8 cellular contexts compared by ENCODE assay signal in genomic region chr20:62602550-62602949, GRCh38. TPM values are rescaled to one million over a fixed set of nuclear protein-coding genes. Genes with fewer than 3 reads are reported as not detected.
DNase-seq lines count a peak whose midpoint lies in the region; ATAC-seq, FAIRE-seq and TF ChIP-seq lines count a peak whose summit lies in the region.

No MANE protein-coding gene starts in this region.

- intact Hi-C loops in breast epithelium (cut with DNase I; ENCODE audit: low total_unique reads): no loop called here
- intact Hi-C loops in sciatic nerve (cut with DNase I): no loop called here

- H3K4me1 ChIP-seq in RWPE2 (ENCODE audit: insufficient read depth, poor library complexity, severe bottlenecking) (peaks cover 43% of the 10 kb centered on the region), breast epithelium (peaks cover 15 to 21% of the 10 kb centered on the region in 2 donors)

- H3K4me3 ChIP-seq in RWPE2 (ENCODE audit: severe bottlenecking) (no peak overlapping the region), breast epithelium (peak overlapping the region in 2 of 3 donors; percentile 33 to 54)

- H3K9me3 ChIP-seq in RWPE2 (ENCODE audit: severe bottlenecking): no peaks in the 10 kb centered on the region
- H3K9me3 ChIP-seq in breast epithelium: no peaks in the 10 kb centered on the region

- TF ChIP-seq CTCF in RWPE2 (IDR thresholded peaks at IDR 0.05; ENCODE audit: poor library complexity, severe bottlenecking) (no peak), breast epithelium (IDR thresholded peaks at IDR 0.05) (no peak)

- FAIRE-seq in GM12892 (lab: Jason Lieb, UNC): no peak

- no peaks in the 10 kb centered on the region for H3K36me3 ChIP-seq in RWPE2 (ENCODE audit: low read depth)
- no peaks in the 10 kb centered on the region for H3K36me3 ChIP-seq in breast epithelium

- H3K27me3 ChIP-seq in RWPE2 (ENCODE audit: insufficient read depth, poor library complexity, severe bottlenecking) (no peaks in the 10 kb centered on the region), breast epithelium (peaks cover 0 to 3% of the 10 kb centered on the region in 2 donors)

- DNase-seq in HT-29 (ENCODE audit: low spot score): peak; percentile 62
- no peak for DNase-seq in RWPE2 (ENCODE audit: low spot score)
- DNase-seq in breast epithelium (ENCODE audit: low spot score in 2 of 2): peak; percentile 68 to 90
- no peak for DNase-seq in sciatic nerve (ENCODE audit: low spot score)
- DNase-seq in NCI-H82 (lab: John Stamatoyannopoulos, UW): no peak
- no peak for DNase-seq in GM19240 (ENCODE audit: insufficient read length, low spot score)
- no peak for DNase-seq in GM12892 (ENCODE audit: insufficient read length)

- H3K27ac ChIP-seq in RWPE2 (ENCODE audit: poor library complexity, severe bottlenecking): peak overlapping the region; percentile 55
- peak overlapping the region; percentile 93 for H3K27ac ChIP-seq in breast epithelium

- TF ChIP-seq POLR2A in breast epithelium (IDR thresholded peaks at IDR 0.05) (no peak), GM12892 (IDR thresholded peaks at IDR 0.05; ENCODE audit: low read depth, low read length) (no peak)

- ATAC-seq in RWPE2 (ENCODE audit: low read depth) (peak; percentile 38), sciatic nerve (peak; percentile 26), HG03469 (IDR thresholded peaks at IDR 0.05; ENCODE audit: unreplicated experiment) (no peak)

RNA-seq across cellular contexts. Expression of gene SLCO4A1, which starts 39.8 kb away (rescaled TPM):
- total RNA-seq in HT-29 (2014; rRNA removed; shearing (Covaris generic)): 78.8 and 83.4 TPM in 2 replicates
- total RNA-seq in breast epithelium (10 to 100 TPM in 2 of 3 donors, 1 to 10 TPM in 1; 8.8 to 26.5 (median 15.4) TPM), sciatic nerve (31.1 TPM)
- 8.7 TPM for polyA plus RNA-seq in GM12892 (2012; ENCODE audit: missing spikeins)

Comparison
In these comparisons a context has a peak if more than half of its experiments do, and no peak if none do; other contexts are left out.
1. DNase-seq: peak in HT-29 (single experiment) and breast epithelium (2 of 2); none in RWPE2 (single experiment), sciatic nerve (single experiment), NCI-H82 (single experiment), GM19240 (single experiment) and GM12892 (single experiment).